ENCODE assay signal across 25 cellular contexts in the genomic region with DNA sequence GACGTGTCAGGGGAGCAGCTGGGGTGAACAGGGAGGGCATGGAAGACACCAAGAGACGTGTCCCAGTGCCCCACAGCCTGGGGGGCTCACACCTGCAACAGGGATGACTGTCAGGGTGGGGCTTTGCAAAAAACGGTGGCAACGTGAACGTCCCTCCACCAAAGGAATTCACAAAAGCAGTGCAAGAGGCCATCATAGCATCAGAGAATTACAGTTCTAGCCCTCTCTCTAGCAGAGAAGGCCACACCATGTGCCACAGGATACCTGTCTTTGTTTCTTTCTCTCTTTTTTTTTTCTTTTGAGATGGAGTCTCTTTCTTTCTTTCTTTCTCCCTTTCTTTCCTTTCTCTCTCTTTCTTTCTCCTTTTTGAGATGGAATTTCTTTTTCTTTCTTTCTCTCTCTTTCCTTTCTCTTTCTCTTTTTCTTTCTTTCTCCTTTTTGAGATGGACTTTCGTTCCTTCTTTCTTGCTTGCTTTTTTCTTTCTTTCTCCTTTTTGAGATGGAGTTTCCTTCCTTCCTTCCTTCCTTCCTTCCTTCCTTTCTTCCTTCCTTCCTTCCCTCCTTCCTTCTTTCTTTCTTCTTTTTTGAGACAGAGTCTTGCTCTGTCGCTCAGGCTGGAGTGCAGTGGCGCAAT.
"Had no signal": no experiment of that assay in that cellular context is flagged by ENCODE, and none has a peak within 500 bp of the region (broad histone marks: within the 10 kb centered on the region; RNA-seq: fewer than 3 reads in every experiment).

No MANE protein-coding gene starts in this region.

- H3K4me3 Mint-ChIP-seq: activated B cell treated with CpG ODN at 0.5 μM for 24 hours; activated CD4-positive, alpha-beta memory T cell treated with anti-CD3 and anti-CD28 coated beads for 36 hours; activated naive CD8-positive, alpha-beta T cell; dendritic cell treated with granulocyte-macrophage colony-stimulating factor and Interleukin-4, amounts not matched to agents 40 ng/mL and 50 ng/mL, for 4 days; nephron; stimulated activated naive B cell treated with anti-CD40 and anti-IgM and Interleukin-4, amounts not matched to agents 10 μg/mL and 1 μg/mL and 100 μg/mL, for 72 hours had no signal

- H3K36me3 Mint-ChIP-seq: activated CD4-positive, alpha-beta memory T cell treated with anti-CD3 and anti-CD28 coated beads for 36 hours; activated naive CD8-positive, alpha-beta T cell; stimulated activated naive B cell treated with anti-CD40 and anti-IgM and Interleukin-4, amounts not matched to agents 10 μg/mL and 1 μg/mL and 100 μg/mL, for 72 hours had no signal

- H3K9me3 ChIP-seq: adrenal gland, ascending aorta, left ventricle myocardium inferior, transverse colon, uterus had no signal

- H3K4me1 Mint-ChIP-seq: activated B cell treated with CpG ODN at 0.5 μM for 24 hours; stimulated activated naive B cell treated with anti-CD40 and anti-IgM and Interleukin-4, amounts not matched to agents 10 μg/mL and 1 μg/mL and 100 μg/mL, for 72 hours had no signal

- H3K36me3 ChIP-seq: adrenal gland, ascending aorta, brain microvascular endothelial cell, left ventricle myocardium inferior, transverse colon, uterus had no signal

- H3K27ac ChIP-seq: adrenal gland, ascending aorta, brain microvascular endothelial cell, hepatocyte, left ventricle myocardium inferior, transverse colon, uterus had no signal

- H3K27ac Mint-ChIP-seq: activated B cell treated with CpG ODN at 0.5 μM for 24 hours; activated CD4-positive, alpha-beta memory T cell treated with anti-CD3 and anti-CD28 coated beads for 36 hours; activated naive CD8-positive, alpha-beta T cell; dendritic cell treated with granulocyte-macrophage colony-stimulating factor and Interleukin-4, amounts not matched to agents 40 ng/mL and 50 ng/mL, for 4 days; stimulated activated naive B cell treated with anti-CD40 and anti-IgM and Interleukin-4, amounts not matched to agents 10 μg/mL and 1 μg/mL and 100 μg/mL, for 72 hours had no signal

- H3K4me1 ChIP-seq: adrenal gland, ascending aorta, left ventricle myocardium inferior, uterus had no signal

- H3K27me3 ChIP-seq: adrenal gland, ascending aorta, hepatocyte, transverse colon, uterus had no signal

- H3K4me3 ChIP-seq: adrenal gland, ascending aorta, hepatocyte, left ventricle myocardium inferior, smooth muscle cell, transverse colon, uterus had no signal

- DNase-seq: activated B cell treated with CpG ODN at 0.5 μM for 24 hours; activated CD4-positive, alpha-beta memory T cell treated with anti-CD3 and anti-CD28 coated beads for 36 hours; activated gamma-delta T cell; brain microvascular endothelial cell; caudate nucleus; effector CD4-positive, alpha-beta T cell; erythroblast; foreskin fibroblast; kidney glomerular epithelial cell; left ventricle myocardium inferior; occipital lobe; stimulated activated CD4-positive, alpha-beta T cell treated with anti-CD3 and anti-CD28 coated beads, Interleukin-15, amount 100 ng/mL, for 24 hours; stimulated activated naive B cell treated with anti-CD40 and anti-IgM and Interleukin-4, amounts not matched to agents 10 μg/mL and 1 μg/mL and 100 μg/mL, for 72 hours; T-helper 1 cell; T-helper 9 cell; transverse colon had no signal

- H3K9me3 Mint-ChIP-seq: activated B cell treated with CpG ODN at 0.5 μM for 24 hours; activated CD4-positive, alpha-beta memory T cell treated with anti-CD3 and anti-CD28 coated beads for 36 hours; dendritic cell treated with granulocyte-macrophage colony-stimulating factor and Interleukin-4, amounts not matched to agents 40 ng/mL and 50 ng/mL, for 4 days; stimulated activated naive B cell treated with anti-CD40 and anti-IgM and Interleukin-4, amounts not matched to agents 10 μg/mL and 1 μg/mL and 100 μg/mL, for 72 hours had no signal

- H3K27me3 Mint-ChIP-seq: activated CD4-positive, alpha-beta memory T cell treated with anti-CD3 and anti-CD28 coated beads for 36 hours; activated naive CD8-positive, alpha-beta T cell had no signal

- H2AFZ ChIP-seq: hepatocyte had no signal

- H3K4me2 ChIP-seq: hepatocyte, smooth muscle cell had no signal

- H3K79me2 ChIP-seq: hepatocyte had no signal

- ATAC-seq: sciatic nerve; stimulated activated naive B cell treated with anti-CD40 and anti-IgM and Interleukin-4, amounts not matched to agents 10 μg/mL and 1 μg/mL and 100 μg/mL, for 72 hours had no signal
